ENCODE assay signal across 8 cellular contexts in the genomic region with DNA sequence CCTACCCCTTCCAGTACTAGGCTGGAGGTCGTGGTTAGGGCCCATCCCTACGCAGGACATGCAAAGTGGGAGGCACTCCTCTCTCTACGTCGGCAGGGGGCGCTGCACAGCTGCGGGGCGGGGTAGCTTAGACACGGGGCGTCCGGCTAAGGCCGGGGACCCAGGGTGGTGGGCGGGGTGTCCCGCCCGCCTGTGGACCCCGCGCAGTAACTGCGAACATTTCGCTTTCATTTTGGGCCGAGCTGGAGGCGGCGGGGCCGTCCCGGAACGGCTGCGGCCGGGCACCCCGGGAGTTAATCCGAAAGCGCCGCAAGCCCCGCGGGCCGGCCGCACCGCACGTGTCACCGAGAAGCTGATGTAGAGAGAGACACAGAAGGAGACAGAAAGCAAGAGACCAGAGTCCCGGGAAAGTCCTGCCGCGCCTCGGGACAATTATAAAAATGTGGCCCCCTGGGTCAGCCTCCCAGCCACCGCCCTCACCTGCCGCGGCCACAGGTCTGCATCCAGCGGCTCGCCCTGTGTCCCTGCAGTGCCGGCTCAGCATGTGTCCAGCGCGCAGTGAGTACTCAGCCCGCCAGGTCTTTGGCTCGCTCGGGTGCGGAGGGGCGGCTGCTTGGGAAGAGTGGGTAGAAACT. TPM values are rescaled to one million over a fixed set of nuclear protein-coding genes. Genes with fewer than 3 reads are reported as not detected.
DNase-seq lines count a peak whose midpoint lies in the region; ATAC-seq and TF ChIP-seq lines count a peak whose summit lies in the region.

Gene IL12A (plus strand): TSS at position 219 of the 635 bp plus-strand sequence.

- H3K4me1 Mint-ChIP-seq in CD8-positive, alpha-beta memory T cell, result peaks cover 21 to 37% (median 28%) of the 10 kb centered on the region in 3 donors
- H3K4me1 Mint-ChIP-seq in activated T-helper 1 cell treated with anti-CD3 and anti-CD28 coated beads, Interleukin-12 subunit alpha, Interleukin-12 subunit beta, Interleukin-2, Interleukin-4 antibody, amounts not matched to agents 30 ng/mL and 10 ng/mL and 1 ng/mL, durations not matched to agents 14 hours and 24 hours and 36 hours (ENCODE audit: low read depth), result peaks cover 24% of the 10 kb centered on the region
- peaks cover 3% of the 10 kb centered on the region for H3K4me1 Mint-ChIP-seq in neural crest cell

- H3K27me3 Mint-ChIP-seq in CD8-positive, alpha-beta memory T cell, result no peaks in the 10 kb centered on the region
- H3K27me3 Mint-ChIP-seq in activated T-helper 1 cell treated with anti-CD3 and anti-CD28 coated beads, Interleukin-12 subunit alpha, Interleukin-12 subunit beta, Interleukin-2, Interleukin-4 antibody, amounts not matched to agents 30 ng/mL and 10 ng/mL and 1 ng/mL, durations not matched to agents 14 hours and 24 hours and 36 hours (ENCODE audit: insufficient read depth), result peaks cover 24% of the 10 kb centered on the region
- peaks cover 24% of the 10 kb centered on the region for H3K27me3 Mint-ChIP-seq in neural crest cell (ENCODE audit: low read depth)

- DNase-seq in CD8-positive, alpha-beta memory T cell, result peak; percentile 77 to 88 (median 79)
- DNase-seq in OCI-LY7 (ENCODE audit: low spot score) (no peak), fibroblast of the aortic adventitia (ENCODE audit: low read depth) (peak; percentile 64), neural crest cell (ENCODE audit: low read depth, low spot score) (peak; percentile 78)
- peak; percentile 76 for DNase-seq in activated T-helper 1 cell treated with anti-CD3 and anti-CD28 coated beads, Interleukin-12 subunit alpha, Interleukin-12 subunit beta, Interleukin-2, Interleukin-4 antibody, amounts not matched to agents 30 ng/mL and 10 ng/mL and 1 ng/mL, durations not matched to agents 14 hours and 24 hours and 36 hours (ENCODE audit: low spot score)

- peak within 1 kb of the TSS; percentile 13 for H3K27ac ChIP-seq in CD8-positive, alpha-beta memory T cell (ENCODE audit: low read depth, low read length)
- H3K27ac ChIP-seq in OCI-LY7 (ENCODE audit: low read depth, low read length, poor library complexity, severe bottlenecking) (no peak within 1 kb of the TSS), stomach smooth muscle (ENCODE audit: low read length) (peak within 1 kb of the TSS; percentile 62)

- TF ChIP-seq CTCF in OCI-LY7 (conservative IDR thresholded peaks at IDR 0.05; ENCODE audit: low read length) (peak; percentile 49; the same call in 1 of the 2 replicates), fibroblast of the aortic adventitia (IDR thresholded peaks at IDR 0.05; ENCODE audit: insufficient read depth, low read length) (peak; percentile 95), neural crest cell (conservative IDR thresholded peaks at IDR 0.05) (peak; percentile 97)

- ATAC-seq in GM19351 (IDR thresholded peaks at IDR 0.05; ENCODE audit: unreplicated experiment) (peak; percentile 92), HG03460 (IDR thresholded peaks at IDR 0.05; ENCODE audit: unreplicated experiment) (peak; percentile 91)

- H3K27ac Mint-ChIP-seq in CD8-positive, alpha-beta memory T cell, result peak within 1 kb of the TSS in 7 of 8 donors; percentile 64 to 99 (median 87)
- peak within 1 kb of the TSS; percentile 27 for H3K27ac Mint-ChIP-seq in activated T-helper 1 cell treated with anti-CD3 and anti-CD28 coated beads, Interleukin-12 subunit alpha, Interleukin-12 subunit beta, Interleukin-2, Interleukin-4 antibody, amounts not matched to agents 30 ng/mL and 10 ng/mL and 1 ng/mL, durations not matched to agents 14 hours and 24 hours and 36 hours
- peak within 1 kb of the TSS; percentile 10 for H3K27ac Mint-ChIP-seq in neural crest cell (ENCODE audit: unreplicated experiment)

- POLR2A ChIA-PET in CD8-positive, alpha-beta memory T cell (lab: Charles Lee), result no interaction called here
- POLR2A ChIA-PET in OCI-LY7 (lab: Charles Lee), result no interaction called here

- no peaks in the 10 kb centered on the region for H3K9me3 Mint-ChIP-seq in CD8-positive, alpha-beta memory T cell
- no peaks in the 10 kb centered on the region for H3K9me3 Mint-ChIP-seq in activated T-helper 1 cell treated with anti-CD3 and anti-CD28 coated beads, Interleukin-12 subunit alpha, Interleukin-12 subunit beta, Interleukin-2, Interleukin-4 antibody, amounts not matched to agents 30 ng/mL and 10 ng/mL and 1 ng/mL, durations not matched to agents 14 hours and 24 hours and 36 hours
- peaks cover 6% of the 10 kb centered on the region for H3K9me3 Mint-ChIP-seq in neural crest cell

- no peaks in the 10 kb centered on the region for H3K79me2 ChIP-seq in OCI-LY7 (ENCODE audit: insufficient read depth, low read depth, low read length)

- H4K20me1 ChIP-seq in OCI-LY7 (ENCODE audit: insufficient read depth, low read length), result no peaks in the 10 kb centered on the region

- no peaks in the 10 kb centered on the region for H3K36me3 ChIP-seq in CD8-positive, alpha-beta memory T cell (ENCODE audit: insufficient read depth, low read length)
- H3K36me3 ChIP-seq in OCI-LY7 (ENCODE audit: insufficient read depth, low read length) (no peaks in the 10 kb centered on the region), stomach smooth muscle (ENCODE audit: control insufficient read depth in 2 of 2, insufficient read depth in 2 of 2, low read length in 2 of 2) (peaks cover under 1 to 4% of the 10 kb centered on the region in 2 donors)

- peak within 1 kb of the TSS; percentile 38 for H3K4me3 ChIP-seq in CD8-positive, alpha-beta memory T cell (ENCODE audit: low read length)
- H3K4me3 ChIP-seq in OCI-LY7 (ENCODE audit: low read depth, low read length, poor library complexity, severe bottlenecking) (no peak within 1 kb of the TSS), fibroblast of the aortic adventitia (ENCODE audit: low read depth, low read length) (peak within 1 kb of the TSS; percentile 69), stomach smooth muscle (ENCODE audit: low read length in 2 of 2) (peak within 1 kb of the TSS; percentile 67 to 84)

- no TSS peak for BruUV-seq in OCI-LY7 (replicated peaks; lab: Mats Ljungman, UMichigan)

- no peaks in the 10 kb centered on the region for H3K27me3 ChIP-seq in CD8-positive, alpha-beta memory T cell (ENCODE audit: insufficient read depth, low read length, poor library complexity, severe bottlenecking)
- no peaks in the 10 kb centered on the region for H3K27me3 ChIP-seq in stomach smooth muscle (ENCODE audit: control insufficient read depth in 1 of 2, insufficient read depth in 2 of 2, low read length in 2 of 2)

- peak within 1 kb of the TSS; percentile 85 to 93 (median 88) for H3K4me3 Mint-ChIP-seq in CD8-positive, alpha-beta memory T cell
- peak within 1 kb of the TSS; percentile 81 for H3K4me3 Mint-ChIP-seq in activated T-helper 1 cell treated with anti-CD3 and anti-CD28 coated beads, Interleukin-12 subunit alpha, Interleukin-12 subunit beta, Interleukin-2, Interleukin-4 antibody, amounts not matched to agents 30 ng/mL and 10 ng/mL and 1 ng/mL, durations not matched to agents 14 hours and 24 hours and 36 hours
- H3K4me3 Mint-ChIP-seq in neural crest cell, result peak within 1 kb of the TSS; percentile 85

- H3K9me2 ChIP-seq in OCI-LY7 (ENCODE audit: insufficient read depth, low read length), result no peaks in the 10 kb centered on the region

- peaks cover 0 to 3% (median 1%) of the 10 kb centered on the region in 3 donors for H3K36me3 Mint-ChIP-seq in CD8-positive, alpha-beta memory T cell
- H3K36me3 Mint-ChIP-seq in activated T-helper 1 cell treated with anti-CD3 and anti-CD28 coated beads, Interleukin-12 subunit alpha, Interleukin-12 subunit beta, Interleukin-2, Interleukin-4 antibody, amounts not matched to agents 30 ng/mL and 10 ng/mL and 1 ng/mL, durations not matched to agents 14 hours and 24 hours and 36 hours (ENCODE audit: low read depth), result peaks cover 7% of the 10 kb centered on the region
- H3K36me3 Mint-ChIP-seq in neural crest cell (ENCODE audit: low read depth), result peaks cover 4% of the 10 kb centered on the region

- H3K4me1 ChIP-seq in CD8-positive, alpha-beta memory T cell (ENCODE audit: insufficient read depth, low read length), result peaks cover 10% of the 10 kb centered on the region
- H3K4me1 ChIP-seq in OCI-LY7 (ENCODE audit: insufficient read depth, low read length, poor library complexity, severe bottlenecking) (no peaks in the 10 kb centered on the region), stomach smooth muscle (ENCODE audit: control insufficient read depth, insufficient read depth, low read length) (peaks cover 31% of the 10 kb centered on the region)

- H2AFZ ChIP-seq in OCI-LY7 (ENCODE audit: low read length), result no peak within 1 kb of the TSS

- H3K9me3 ChIP-seq in CD8-positive, alpha-beta memory T cell (ENCODE audit: low read length), result no peaks in the 10 kb centered on the region
- H3K9me3 ChIP-seq in OCI-LY7 (ENCODE audit: low read length) (no peaks in the 10 kb centered on the region), stomach smooth muscle (ENCODE audit: control insufficient read depth in 2 of 2, low read length in 2 of 2) (no peaks in the 10 kb centered on the region)

- H3K9ac ChIP-seq in stomach smooth muscle (ENCODE audit: low read length in 2 of 2), result peak within 1 kb of the TSS; percentile 67 to 74

- peak within 1 kb of the TSS; percentile 38; the same call in 1 of the 2 replicates for H3K4me2 ChIP-seq in OCI-LY7 (ENCODE audit: low read length)

- CTCF ChIA-PET in CD8-positive, alpha-beta memory T cell (lab: Charles Lee), result interaction anchor here (0.6 to 3.4 kb wide), 14 partner anchors 9 to 1454 kb away, joined by 3 to 33 read pairs (median 5); partner anchors contain the start of gene TRIM59
- CTCF ChIA-PET in OCI-LY7 (lab: Charles Lee; ENCODE audit: unreplicated experiment), result no interaction called here

- intact Hi-C loops in OCI-LY7 (cut with micrococcal nuclease; ENCODE audit: unreplicated experiment), result no loop called here
- intact Hi-C loops in activated T-helper 1 cell treated with anti-CD3 and anti-CD28 coated beads, Interleukin-12 subunit alpha, Interleukin-12 subunit beta, Interleukin-2, Interleukin-4 antibody, amounts not matched to agents 30 ng/mL and 10 ng/mL and 1 ng/mL, durations not matched to agents 14 hours and 24 hours and 36 hours (cut with micrococcal nuclease), result loop anchor here (1.0 to 10.0 kb wide), 12 partner anchors 18 to 1236 kb away; partner anchors contain the start of genes C3orf80, IFT80, NMD3 and SMC4

RNA-seq across cellular contexts. Expression of gene IL12A, which starts in this region (rescaled TPM):
- not detected for total RNA-seq in CD8-positive, alpha-beta memory T cell
- 0.79 TPM for polyA plus RNA-seq in CD8-positive, alpha-beta memory T cell
- not detected in 2 replicates for total RNA-seq in OCI-LY7 (2014; rRNA removed; shearing (Covaris generic))
- total RNA-seq in OCI-LY7 (2022), result not detected in 2 replicates
- 0.34 and 0.37 TPM in 2 replicates for total RNA-seq in activated T-helper 1 cell treated with anti-CD3 and anti-CD28 coated beads, Interleukin-12 subunit alpha, Interleukin-12 subunit beta, Interleukin-2, Interleukin-4 antibody, amounts not matched to agents 30 ng/mL and 10 ng/mL and 1 ng/mL, durations not matched to agents 14 hours and 24 hours and 36 hours
- 1.1 and 1.2 TPM in 2 replicates for total RNA-seq in fibroblast of the aortic adventitia (ENCODE audit: low replicate concordance)
- total RNA-seq in neural crest cell, result 0.30 and 0.54 TPM in 2 replicates

Comparison
In these comparisons a context has a peak if more than half of its experiments do, and no peak if none do; other contexts are left out.
1. Peak in DNase-seq, H3K4me3 ChIP-seq and H3K27ac ChIP-seq in CD8-positive, alpha-beta memory T cell; RNA of the gene not detected or under 1 TPM.
2. Peak in DNase-seq in activated T-helper 1 cell treated with anti-CD3 and anti-CD28 coated beads, Interleukin-12 subunit alpha, Interleukin-12 subunit beta, Interleukin-2, Interleukin-4 antibody, amounts not matched to agents 30 ng/mL and 10 ng/mL and 1 ng/mL, durations not matched to agents 14 hours and 24 hours and 36 hours; RNA of the gene not detected or under 1 TPM.
3. Peak in DNase-seq in neural crest cell; RNA of the gene not detected or under 1 TPM.
4. H3K27ac Mint-ChIP-seq: peak in every context shown above with its lines; median percentile 87 in CD8-positive, alpha-beta memory T cell; 27 in activated T-helper 1 cell treated with anti-CD3 and anti-CD28 coated beads, Interleukin-12 subunit alpha, Interleukin-12 subunit beta, Interleukin-2, Interleukin-4 antibody, amounts not matched to agents 30 ng/mL and 10 ng/mL and 1 ng/mL, durations not matched to agents 14 hours and 24 hours and 36 hours; 10 in neural crest cell.